25 cellular contexts compared by ENCODE assay signal in the genomic region with DNA sequence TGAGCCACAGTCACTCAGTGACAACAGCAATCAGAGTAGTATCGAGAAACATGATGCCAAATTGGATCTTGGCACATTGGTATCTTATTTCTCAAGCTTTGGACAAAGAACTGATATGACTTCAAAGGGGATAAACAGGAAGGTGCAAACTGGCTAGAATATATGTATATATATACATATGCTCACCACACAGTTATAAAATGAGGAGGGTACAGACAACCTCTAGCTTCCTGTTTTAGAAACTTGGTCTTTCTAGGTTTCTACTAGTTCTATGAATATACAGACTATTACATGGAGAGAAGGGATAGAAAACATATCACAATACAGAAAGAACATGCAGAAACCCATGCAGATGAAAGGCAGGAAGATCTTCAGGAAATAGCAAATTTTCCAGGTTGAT.
"Had no signal": no experiment of that assay in that cellular context is flagged by ENCODE, and none has a peak within 500 bp of the region (broad histone marks: within the 10 kb centered on the region; RNA-seq: fewer than 3 reads in every experiment).

No MANE protein-coding gene starts in this region.

- H3K27me3 ChIP-seq: brain microvascular endothelial cell, cardiac muscle cell, colonic mucosa had no signal

- DNase-seq: activated CD4-positive, alpha-beta memory T cell treated with anti-CD3 and anti-CD28 coated beads for 36 hours; activated CD4-positive, alpha-beta T cell treated with anti-CD3 and anti-CD28 coated beads, Interleukin-2, amount 10 ng/mL, durations not matched to agents 7 days and 5 days; activated CD4-positive, CD25-positive, alpha-beta regulatory T cell; activated CD8-positive, alpha-beta memory T cell treated with anti-CD3 and anti-CD28 coated beads for 24 hours; activated effector memory CD4-positive, alpha-beta T cell treated with anti-CD3 and anti-CD28 coated beads, Interleukin-2, amount 50 U/mL, for 16 hours; activated naive CD4-positive, alpha-beta T cell treated with Interleukin-2 at 50 U/mL for 16 hours; activated T-cell treated with anti-CD3 and anti-CD28 coated beads, Interleukin-2, amount 50 U/mL, for 4 hours; amygdala; brain microvascular endothelial cell; cerebellar nuclear complex; colonic mucosa; Karpas-422; NCI-H1092; NCI-H1417; NCI-H2029; NCI-H2107; NCI-H510A treated with DMSO at 0.1 percent for 48 hours; PC-9; SIG-M5; T-cell; T-helper 2 cell; T1000 had no signal

- H3K27ac Mint-ChIP-seq: activated CD4-positive, alpha-beta memory T cell treated with anti-CD3 and anti-CD28 coated beads for 36 hours; activated CD4-positive, alpha-beta T cell treated with anti-CD3 and anti-CD28 coated beads, Interleukin-2, amount 10 ng/mL, durations not matched to agents 7 days and 5 days; activated naive CD8-positive, alpha-beta T cell; T-cell had no signal

- H3K4me2 ChIP-seq: PC-9 had no signal

- H3K27ac ChIP-seq: brain microvascular endothelial cell, cardiac muscle cell, colonic mucosa, PC-9, VCaP had no signal

- H3K4me3 Mint-ChIP-seq: activated CD4-positive, alpha-beta memory T cell treated with anti-CD3 and anti-CD28 coated beads for 36 hours; activated CD4-positive, alpha-beta T cell treated with anti-CD3 and anti-CD28 coated beads, Interleukin-2, amount 10 ng/mL, durations not matched to agents 7 days and 5 days; activated naive CD8-positive, alpha-beta T cell; activated T-cell treated with anti-CD3 and anti-CD28 coated beads, Interleukin-2, amount 50 U/mL, for 4 hours; T-cell had no signal

- H3K4me3 ChIP-seq: cardiac muscle cell, colonic mucosa, PC-9 had no signal

- H3K4me1 ChIP-seq: colonic mucosa had no signal

- H3K36me3 ChIP-seq: brain microvascular endothelial cell, cardiac muscle cell, colonic mucosa had no signal

- H3K36me3 Mint-ChIP-seq: activated CD4-positive, alpha-beta memory T cell treated with anti-CD3 and anti-CD28 coated beads for 36 hours; activated naive CD8-positive, alpha-beta T cell; T-cell had no signal

- H3K9me3 Mint-ChIP-seq: activated CD4-positive, alpha-beta memory T cell treated with anti-CD3 and anti-CD28 coated beads for 36 hours; activated CD4-positive, alpha-beta T cell treated with anti-CD3 and anti-CD28 coated beads, Interleukin-2, amount 10 ng/mL, durations not matched to agents 7 days and 5 days; activated T-cell treated with anti-CD3 and anti-CD28 coated beads, Interleukin-2, amount 50 U/mL, for 4 hours; T-cell had no signal

- H3K4me1 Mint-ChIP-seq: activated CD4-positive, alpha-beta T cell treated with anti-CD3 and anti-CD28 coated beads, Interleukin-2, amount 10 ng/mL, durations not matched to agents 7 days and 5 days had no signal

- H3K27me3 Mint-ChIP-seq: activated CD4-positive, alpha-beta memory T cell treated with anti-CD3 and anti-CD28 coated beads for 36 hours; activated naive CD8-positive, alpha-beta T cell; T-cell had no signal

- H3K9me3 ChIP-seq: colonic mucosa had no signal

- H2AFZ ChIP-seq: PC-9 had no signal
